Comparison of ENCODE assay signal across 27 cellular contexts in genomic region chr22:20466659-20467379, GRCh38. TPM values are rescaled to one million over a fixed set of nuclear protein-coding genes. Genes with fewer than 3 reads are reported as not detected.
DNase-seq lines count a peak whose midpoint lies in the region; ATAC-seq and TF ChIP-seq lines count a peak whose summit lies in the region.
"Had no signal": no experiment of that assay in that cellular context is flagged by ENCODE, and none has a peak within 500 bp of the region (broad histone marks: within the 10 kb centered on the region; RNA-seq: fewer than 3 reads in every experiment).

No MANE protein-coding gene starts in this region.

- H3K79me2 ChIP-seq in neural progenitor cell (ENCODE audit: low read depth), result no peaks in the 10 kb centered on the region

- DNase-seq in NCI-H2171 treated with DMSO at 0.1 percent for 48 hours (lab: John Stamatoyannopoulos, UW) (peak; percentile 6), NCI-H2171 (lab: John Stamatoyannopoulos, UW) (no peak), ELF-1 (ENCODE audit: low read depth, low spot score) (peak; percentile 29), posterior vena cava (ENCODE audit: low spot score) (peak; percentile 17), nucleus accumbens (lab: John Stamatoyannopoulos, UW) (no peak), neural progenitor cell (ENCODE audit: low spot score) (no peak)
- no peak for DNase-seq in effector memory CD4-positive, alpha-beta T cell
- DNase-seq: activated CD4-positive, alpha-beta T cell treated with anti-CD3 and anti-CD28 coated beads for 1 hour; activated naive CD4-positive, alpha-beta T cell treated with Interleukin-2 at 50 U/mL for 16 hours; activated T-cell treated with anti-CD3 and anti-CD28 coated beads, Interleukin-2, amount 50 U/mL, for 4 hours; cerebellar nuclear complex; HFFc6; left ventricle myocardium superior; MM.1S; natural killer cell; NCI-H1417 treated with DMSO at 0.1 percent for 48 hours; NCI-H446 treated with DMSO at 0.1 percent for 48 hours; stimulated activated naive CD8-positive, alpha-beta T cell treated with anti-CD3 and anti-CD28 coated beads, Interleukin-15, Interleukin-2, amounts not matched to agents 100 U/mL and 50 U/mL, for 24 hours had no signal

- TF ChIP-seq CTCF in neural progenitor cell (IDR thresholded peaks at IDR 0.05), result no peak

- peaks cover 11% of the 10 kb centered on the region for H3K36me3 ChIP-seq in effector memory CD4-positive, alpha-beta T cell (ENCODE audit: control insufficient read depth, insufficient read depth, low read length)
- no peaks in the 10 kb centered on the region for H3K36me3 ChIP-seq in neural progenitor cell
- H3K36me3 ChIP-seq: vagina had no signal

- no peak overlapping the region for H2AFZ ChIP-seq in neural progenitor cell (replicated peaks)
- H2AFZ ChIP-seq: GM23338 had no signal

- H3K4me3 ChIP-seq in effector memory CD4-positive, alpha-beta T cell (ENCODE audit: insufficient read depth, low read depth, low read length, poor library complexity, severe bottlenecking), result no peak overlapping the region
- H3K4me3 ChIP-seq in neural progenitor cell, result no peak overlapping the region
- H3K4me3 ChIP-seq: GM23338, prostate gland, thoracic aorta, vagina had no signal

- H3K9ac ChIP-seq in neural progenitor cell, result no peak overlapping the region
- H3K9ac ChIP-seq: KMS-11 had no signal

- peaks cover 27% of the 10 kb centered on the region for H3K36me3 Mint-ChIP-seq in neural progenitor cell
- H3K36me3 Mint-ChIP-seq: natural killer cell had no signal

- no peak overlapping the region for H3K27ac Mint-ChIP-seq in neural progenitor cell
- H3K27ac Mint-ChIP-seq: GM23338, HFFc6, natural killer cell had no signal

- H4K20me1 ChIP-seq in neural progenitor cell (ENCODE audit: low read depth), result no peaks in the 10 kb centered on the region

- intact Hi-C loops in posterior vena cava (cut with DNase I), result no loop called here

- no peak for ATAC-seq in GM21723 (IDR thresholded peaks at IDR 0.05; ENCODE audit: unreplicated experiment)
- ATAC-seq: activated T-cell treated with anti-CD3 and anti-CD28 coated beads, Interleukin-2, amount 50 U/mL, for 4 hours; GM23338; left ventricle myocardium superior; natural killer cell; sciatic nerve; stimulated activated naive CD8-positive, alpha-beta T cell treated with anti-CD3 and anti-CD28 coated beads, Interleukin-15, Interleukin-2, amounts not matched to agents 100 U/mL and 50 U/mL, for 24 hours had no signal

- no peak overlapping the region for H3K4me3 Mint-ChIP-seq in neural progenitor cell
- H3K4me3 Mint-ChIP-seq: activated T-cell treated with anti-CD3 and anti-CD28 coated beads, Interleukin-2, amount 50 U/mL, for 4 hours; GM23338; HFFc6; natural killer cell had no signal

- no peaks in the 10 kb centered on the region for H3K4me1 Mint-ChIP-seq in neural progenitor cell

- H3K4me1 ChIP-seq in effector memory CD4-positive, alpha-beta T cell (ENCODE audit: control insufficient read depth, insufficient read depth, low read length, poor library complexity, severe bottlenecking), result peaks cover 46% of the 10 kb centered on the region
- no peaks in the 10 kb centered on the region for H3K4me1 ChIP-seq in neural progenitor cell
- H3K4me1 ChIP-seq: prostate gland had no signal

- no peaks in the 10 kb centered on the region for H3K9me3 ChIP-seq in effector memory CD4-positive, alpha-beta T cell (ENCODE audit: control insufficient read depth, low read length)
- no peaks in the 10 kb centered on the region for H3K9me3 ChIP-seq in neural progenitor cell (ENCODE audit: low read depth)
- H3K9me3 ChIP-seq: prostate gland, thoracic aorta, vagina had no signal

- H3K27me3 ChIP-seq in effector memory CD4-positive, alpha-beta T cell (replicated peaks; ENCODE audit: control insufficient read depth, insufficient read depth, low read length, poor library complexity, severe bottlenecking), result no peaks in the 10 kb centered on the region
- no peaks in the 10 kb centered on the region for H3K27me3 ChIP-seq in neural progenitor cell
- H3K27me3 ChIP-seq: vagina had no signal

- peak overlapping the region; percentile 26 for H3K27ac ChIP-seq in effector memory CD4-positive, alpha-beta T cell (ENCODE audit: insufficient read depth, low read length, poor library complexity, severe bottlenecking)
- H3K27ac ChIP-seq in neural progenitor cell, result no peak overlapping the region
- H3K27ac ChIP-seq: 22Rv1, KMS-11, prostate gland, RWPE1, thoracic aorta, vagina had no signal

- H3K27me3 Mint-ChIP-seq in neural progenitor cell (ENCODE audit: insufficient read depth, low read depth), result no peaks in the 10 kb centered on the region

- H3F3A ChIP-seq in neural progenitor cell (ENCODE audit: low read depth), result no peaks in the 10 kb centered on the region

- H3K9me3 Mint-ChIP-seq in neural progenitor cell, result no peaks in the 10 kb centered on the region
- H3K9me3 Mint-ChIP-seq: activated T-cell treated with anti-CD3 and anti-CD28 coated beads, Interleukin-2, amount 50 U/mL, for 4 hours; GM23338; HFFc6; natural killer cell had no signal

- no peak overlapping the region for H3K4me2 ChIP-seq in neural progenitor cell
- H3K4me2 ChIP-seq: GM23338, KMS-11 had no signal

RNA-seq across cellular contexts. Expression of gene KLHL22, which starts 28.8 kb away (rescaled TPM):
- total RNA-seq in posterior vena cava (10 to 100 TPM; 16.3 to 20.0 TPM), neural progenitor cell (ENCODE audit: low replicate concordance) (14.3 and 31.9 TPM in 2 replicates)

RNA-seq across cellular contexts. Expression of gene SCARF2, which starts 29.2 kb away (rescaled TPM):
- total RNA-seq in posterior vena cava, result 10 to 100 TPM; 18.6 to 26.7 TPM
- 0.22 and 3.9 TPM in 2 replicates for total RNA-seq in neural progenitor cell (ENCODE audit: low replicate concordance)

RNA-seq across cellular contexts. Expression of gene MED15, which starts 40.6 kb away (rescaled TPM):
- total RNA-seq in posterior vena cava (10 to 100 TPM; 75.9 to 80.5 TPM), neural progenitor cell (ENCODE audit: low replicate concordance) (11.4 and 21.3 TPM in 2 replicates)

Comparison
In these comparisons a context has a peak if more than half of its experiments do, and no peak if none do; other contexts are left out.
1. DNase-seq: peak in NCI-H2171 treated with DMSO at 0.1 percent for 48 hours (single experiment), ELF-1 (single experiment) and posterior vena cava (single experiment); none in NCI-H2171 (single experiment), effector memory CD4-positive, alpha-beta T cell (0 of 3), nucleus accumbens (0 of 56) and neural progenitor cell (single experiment).